9 cellular contexts compared by ENCODE assay signal in genomic region chr13:40206241-40207109, GRCh38.
DNase-seq lines count a peak whose midpoint lies in the region; ATAC-seq, FAIRE-seq and TF ChIP-seq lines count a peak whose summit lies in the region.
"Had no signal": no experiment of that assay in that cellular context is flagged by ENCODE, and none has a peak within 500 bp of the region (broad histone marks: within the 10 kb centered on the region; RNA-seq: fewer than 3 reads in every experiment).

No MANE protein-coding gene starts in this region.

- ATAC-seq in HG03025 (IDR thresholded peaks at IDR 0.05; ENCODE audit: low FRiP score, unreplicated experiment), result peak; percentile 61

- FAIRE-seq in small intestine (lab: Jason Lieb, UNC), result no peak
- FAIRE-seq: A204.1 had no signal

- H3K27ac ChIP-seq in cingulate gyrus (ENCODE audit: low read depth, low read length) (peak overlapping the region; percentile 82), small intestine (ENCODE audit: low read depth in 1 of 2, low read length in 1 of 2) (peak overlapping the region in 1 of 2 donors; percentile 83)

- 0 out of 2 replicates have a peak, but pooled peaks have one; percentile 16 for TF ChIP-seq POLR2A in Raji (IDR thresholded peaks at IDR 0.05; ENCODE audit: insufficient read depth, low read depth, low read length)

- no peaks in the 10 kb centered on the region for H3K4me1 ChIP-seq in small intestine (ENCODE audit: control insufficient read depth in 2 of 2, insufficient read depth in 1 of 2, low read depth in 1 of 2, low read length in 1 of 2)

- WGBS in small intestine, 3 donors, result 65 to 74% (median 69%) methylated on average over 7 of the region's 7 CpGs

- no peaks in the 10 kb centered on the region for H3K27me3 ChIP-seq in small intestine (ENCODE audit: control insufficient read depth in 2 of 2, insufficient read depth in 2 of 2, low read length in 2 of 2)

- no peaks in the 10 kb centered on the region for H3K9me3 ChIP-seq in small intestine (ENCODE audit: control insufficient read depth, low read depth)

- H3K36me3 ChIP-seq in small intestine (ENCODE audit: control insufficient read depth in 2 of 2, insufficient read depth in 2 of 2, low read length in 2 of 2), result no peaks in the 10 kb centered on the region

- DNase-seq in DMS153 (lab: John Stamatoyannopoulos, UW) (peak; percentile 3), DMS153 treated with DMSO at 0.1 percent for 48 hours (lab: John Stamatoyannopoulos, UW; ENCODE audit: unreplicated experiment) (no peak), small intestine (peak; percentile 67), NCI-H345 (lab: John Stamatoyannopoulos, UW) (no peak), D341Med (ENCODE audit: low spot score) (no peak)

- H3K4me3 ChIP-seq in small intestine (ENCODE audit: low read depth in 1 of 2, low read length in 2 of 2), result no peak overlapping the region

Comparison
In these comparisons a context has a peak if more than half of its experiments do, and no peak if none do; other contexts are left out.
1. DNase-seq: peak in DMS153 (single experiment) and small intestine (single experiment); none in DMS153 treated with DMSO at 0.1 percent for 48 hours (single experiment), NCI-H345 (single experiment) and D341Med (single experiment).